Comparison of ENCODE assay signal across 19 cellular contexts in the genomic region with DNA sequence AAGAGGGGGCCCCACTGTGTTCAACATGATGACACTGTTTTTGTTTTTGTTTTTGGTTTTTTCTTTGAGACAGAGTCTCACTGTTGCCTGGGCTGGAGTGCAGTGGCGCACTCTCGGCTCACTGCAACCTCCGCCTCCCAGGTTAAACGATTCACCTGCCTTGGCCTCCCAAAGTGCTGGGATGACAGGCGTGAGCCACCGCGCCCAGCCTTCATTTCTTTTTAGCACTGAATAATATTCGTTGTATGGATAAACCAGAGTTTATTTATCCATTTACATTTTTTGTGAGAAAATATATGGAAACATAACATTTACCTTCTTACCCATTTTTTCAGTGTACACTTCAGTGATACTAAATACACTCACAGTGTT. TPM values are rescaled to one million over a fixed set of nuclear protein-coding genes. Genes with fewer than 3 reads are reported as not detected.
DNase-seq lines count a peak whose midpoint lies in the region; ATAC-seq and TF ChIP-seq lines count a peak whose summit lies in the region.
"Had no signal": no experiment of that assay in that cellular context is flagged by ENCODE, and none has a peak within 500 bp of the region (broad histone marks: within the 10 kb centered on the region; RNA-seq: fewer than 3 reads in every experiment).

No MANE protein-coding gene starts in this region.

- H3K4ac ChIP-seq in neuronal stem cell (ENCODE audit: low read length): no peak overlapping the region

- peaks cover 0 to 13% (median 3%) of the 10 kb centered on the region in 7 donors for H3K9me3 Mint-ChIP-seq in CD4-positive, CD25-positive, alpha-beta regulatory T cell
- peaks cover 8 to 16% (median 13%) of the 10 kb centered on the region in 5 donors for H3K9me3 Mint-ChIP-seq in CD8-positive, alpha-beta memory T cell
- H3K9me3 Mint-ChIP-seq in type B pancreatic cell: peaks cover 10% of the 10 kb centered on the region

- no peak overlapping the region for H3K9ac ChIP-seq in neuronal stem cell (ENCODE audit: low read depth, low read length, poor library complexity)
- H3K9ac ChIP-seq: KMS-11 had no signal

- H4K8ac ChIP-seq in neuronal stem cell (ENCODE audit: low read depth, low read length): no peak overlapping the region

- ATAC-seq in CD4-positive, CD25-positive, alpha-beta regulatory T cell (ENCODE audit: low read depth in 2 of 2): no peak
- ATAC-seq: activated CD8-positive, alpha-beta memory T cell treated with anti-CD3 and anti-CD28 coated beads, Interleukin-2, amount 10 ng/mL, durations not matched to agents 7 days and 5 days; body of pancreas; foreskin keratinocyte; left cardiac atrium; T-helper 17 cell had no signal

- H2AK5ac ChIP-seq in neuronal stem cell (ENCODE audit: low read depth, low read length): no peak overlapping the region

- peaks cover 31 to 77% (median 55%) of the 10 kb centered on the region in 4 donors for H3K4me1 Mint-ChIP-seq in CD4-positive, CD25-positive, alpha-beta regulatory T cell
- H3K4me1 Mint-ChIP-seq in CD8-positive, alpha-beta memory T cell: peaks cover 61 to 76% (median 62%) of the 10 kb centered on the region in 3 donors
- H3K4me1 Mint-ChIP-seq in type B pancreatic cell (ENCODE audit: unreplicated experiment): peaks cover 6% of the 10 kb centered on the region

- H4K91ac ChIP-seq in neuronal stem cell (ENCODE audit: low read depth, low read length, poor library complexity): no peak overlapping the region

- no peak overlapping the region for H3K4me3 ChIP-seq in CD4-positive, CD25-positive, alpha-beta regulatory T cell (ENCODE audit: low read depth, low read length)
- no peak overlapping the region for H3K4me3 ChIP-seq in CD8-positive, alpha-beta memory T cell (ENCODE audit: low read length)
- H3K4me3 ChIP-seq in dorsolateral prefrontal cortex: peak overlapping the region in 1 of 59 donors; percentile 94
- no peak overlapping the region for H3K4me3 ChIP-seq in neuronal stem cell (ENCODE audit: low read length in 2 of 2)
- no peak overlapping the region for H3K4me3 ChIP-seq in testis
- H3K4me3 ChIP-seq: body of pancreas, skin epidermis had no signal

- no peak overlapping the region for H2AFZ ChIP-seq in neuronal stem cell (ENCODE audit: low read length)

- no peak overlapping the region for H2BK12ac ChIP-seq in neuronal stem cell (ENCODE audit: low read length)

- TF ChIP-seq CTCF in dorsolateral prefrontal cortex (IDR thresholded peaks at IDR 0.05 in 54 of 56, conservative IDR thresholded peaks at IDR 0.05 in 2 of 56; ENCODE audit: low read depth in 1 of 56, partially characterized antibody in 56 of 56): no peak
- TF ChIP-seq CTCF in testis (IDR thresholded peaks at IDR 0.05): no peak
- no peak for TF ChIP-seq CTCF in type B pancreatic cell (conservative IDR thresholded peaks at IDR 0.05)

- H3K27ac ChIP-seq in CD4-positive, CD25-positive, alpha-beta regulatory T cell (ENCODE audit: insufficient read depth, low read length, poor library complexity, severe bottlenecking): no peak overlapping the region
- H3K27ac ChIP-seq in CD8-positive, alpha-beta memory T cell (ENCODE audit: low read depth, low read length): no peak overlapping the region
- peak overlapping the region in 30 of 59 donors; percentile 72 to 97 (median 92) for H3K27ac ChIP-seq in dorsolateral prefrontal cortex
- H3K27ac ChIP-seq in neuronal stem cell (replicated peaks; ENCODE audit: low read length): no peak overlapping the region
- H3K27ac ChIP-seq in testis: no peak overlapping the region
- H3K27ac ChIP-seq: foreskin keratinocyte, KMS-11 had no signal

- H3K27ac Mint-ChIP-seq in CD4-positive, CD25-positive, alpha-beta regulatory T cell: peak overlapping the region in 2 of 3 donors; percentile 25 to 63
- H3K27ac Mint-ChIP-seq in CD8-positive, alpha-beta memory T cell: peak overlapping the region; percentile 0 to 85 (median 54)
- H3K27ac Mint-ChIP-seq in type B pancreatic cell: no peak overlapping the region
- H3K27ac Mint-ChIP-seq: T-helper 17 cell had no signal

- no CpG with 5 or more reads among the region's 8 CpGs for WGBS in neuronal stem cell (ENCODE audit: extremely low coverage in 2 of 2, insufficient read length in 2 of 2, insufficient replicate concordance in 1 of 2), 2 donors
- WGBS in testis, 2 donors: 95 to 96% methylated on average over 8 of the region's 8 CpGs

- no peaks in the 10 kb centered on the region for H3K27me3 Mint-ChIP-seq in CD4-positive, CD25-positive, alpha-beta regulatory T cell
- no peaks in the 10 kb centered on the region for H3K27me3 Mint-ChIP-seq in CD8-positive, alpha-beta memory T cell
- no peaks in the 10 kb centered on the region for H3K27me3 Mint-ChIP-seq in type B pancreatic cell
- H3K27me3 Mint-ChIP-seq: activated CD8-positive, alpha-beta memory T cell treated with anti-CD3 and anti-CD28 coated beads, Interleukin-2, amount 10 ng/mL, durations not matched to agents 7 days and 5 days; T-helper 17 cell had no signal

- no peaks in the 10 kb centered on the region for H3K27me3 ChIP-seq in CD4-positive, CD25-positive, alpha-beta regulatory T cell (ENCODE audit: control insufficient read depth, insufficient read depth, low read length)
- H3K27me3 ChIP-seq in CD8-positive, alpha-beta memory T cell (ENCODE audit: insufficient read depth, low read length, poor library complexity, severe bottlenecking): no peaks in the 10 kb centered on the region
- no peaks in the 10 kb centered on the region for H3K27me3 ChIP-seq in dorsolateral prefrontal cortex
- H3K27me3 ChIP-seq in neuronal stem cell (ENCODE audit: control insufficient read depth in 3 of 3, insufficient read depth in 3 of 3, low read depth in 1 of 3, low read length in 3 of 3): peaks cover 0 to 5% (median 0%) of the 10 kb centered on the region in 3 experiments
- no peaks in the 10 kb centered on the region for H3K27me3 ChIP-seq in testis
- H3K27me3 ChIP-seq: body of pancreas, foreskin keratinocyte had no signal

- peaks cover 8 to 10% of the 10 kb centered on the region in 2 experiments for H3K9me3 ChIP-seq in CD4-positive, CD25-positive, alpha-beta regulatory T cell (ENCODE audit: control insufficient read depth in 2 of 2, low read length in 2 of 2)
- H3K9me3 ChIP-seq in CD8-positive, alpha-beta memory T cell (ENCODE audit: low read length): no peaks in the 10 kb centered on the region
- H3K9me3 ChIP-seq in neuronal stem cell (replicated peaks in 1 of 2; ENCODE audit: control insufficient read depth in 2 of 2, insufficient read depth in 1 of 2, low read depth in 1 of 2, low read length in 2 of 2): peaks cover 0 to 14% of the 10 kb centered on the region in 2 donors
- no peaks in the 10 kb centered on the region for H3K9me3 ChIP-seq in testis
- H3K9me3 ChIP-seq: body of pancreas had no signal

- no peak overlapping the region for H3K4me2 ChIP-seq in neuronal stem cell (ENCODE audit: insufficient read depth, low read length, poor library complexity, severe bottlenecking)
- H3K4me2 ChIP-seq: KMS-11 had no signal

- peaks cover 20% of the 10 kb centered on the region for H3K36me3 Mint-ChIP-seq in CD4-positive, CD25-positive, alpha-beta regulatory T cell
- peaks cover 11 to 26% (median 16%) of the 10 kb centered on the region in 3 donors for H3K36me3 Mint-ChIP-seq in CD8-positive, alpha-beta memory T cell
- peaks cover 8% of the 10 kb centered on the region for H3K36me3 Mint-ChIP-seq in type B pancreatic cell

- no peak for DNase-seq in CD4-positive, CD25-positive, alpha-beta regulatory T cell
- DNase-seq in CD8-positive, alpha-beta memory T cell: peak in 1 of 5 donors; percentile 30
- DNase-seq in dorsolateral prefrontal cortex: peak in 3 of 10 donors; percentile 3 to 26 (median 8)
- DNase-seq in neuronal stem cell (ENCODE audit: low spot score): no peak
- no peak for DNase-seq in testis
- no peak for DNase-seq in type B pancreatic cell (ENCODE audit: extremely low spot score, unreplicated experiment)
- no peak for DNase-seq in medulla oblongata (ENCODE audit: extremely low spot score)
- DNase-seq: activated CD8-positive, alpha-beta memory T cell treated with anti-CD3 and anti-CD28 coated beads, Interleukin-2, amount 10 ng/mL, durations not matched to agents 7 days and 5 days; activated naive CD4-positive, alpha-beta T cell; cortex of kidney; foreskin keratinocyte; left cardiac atrium; NCI-H526; SHP77; stimulated activated CD4-positive, alpha-beta T cell treated with anti-CD3 and anti-CD28 coated beads, Interleukin-4, amount 100 ng/mL, for 4 hours; T-helper 17 cell had no signal

- peak overlapping the region; percentile 11 for H2BK5ac ChIP-seq in neuronal stem cell (ENCODE audit: low read length)

- peak overlapping the region in 3 of 4 donors; percentile 39 to 90 (median 59) for H3K4me3 Mint-ChIP-seq in CD4-positive, CD25-positive, alpha-beta regulatory T cell
- peak overlapping the region in 6 of 7 donors; percentile 8 to 37 (median 28) for H3K4me3 Mint-ChIP-seq in CD8-positive, alpha-beta memory T cell
- no peak overlapping the region for H3K4me3 Mint-ChIP-seq in type B pancreatic cell
- H3K4me3 Mint-ChIP-seq: activated CD8-positive, alpha-beta memory T cell treated with anti-CD3 and anti-CD28 coated beads, Interleukin-2, amount 10 ng/mL, durations not matched to agents 7 days and 5 days; T-helper 17 cell had no signal

- POLR2A ChIA-PET in CD8-positive, alpha-beta memory T cell (lab: Charles Lee): no interaction called here

- CTCF ChIA-PET in CD8-positive, alpha-beta memory T cell (lab: Charles Lee): no interaction called here

- peaks cover 47% of the 10 kb centered on the region for H3K4me1 ChIP-seq in CD4-positive, CD25-positive, alpha-beta regulatory T cell (ENCODE audit: control insufficient read depth, insufficient read depth, low read length, poor library complexity, severe bottlenecking)
- H3K4me1 ChIP-seq in CD8-positive, alpha-beta memory T cell (ENCODE audit: insufficient read depth, low read length): peaks cover 51% of the 10 kb centered on the region
- H3K4me1 ChIP-seq in neuronal stem cell (ENCODE audit: control insufficient read depth in 2 of 2, insufficient read depth in 1 of 2, low read depth in 1 of 2, low read length in 2 of 2) (peaks cover 5 to 10% of the 10 kb centered on the region in 2 donors), testis (peaks cover 26% of the 10 kb centered on the region)

- H3K36me3 ChIP-seq in CD4-positive, CD25-positive, alpha-beta regulatory T cell (ENCODE audit: control insufficient read depth, insufficient read depth, low read length): peaks cover 12% of the 10 kb centered on the region
- H3K36me3 ChIP-seq in CD8-positive, alpha-beta memory T cell (ENCODE audit: insufficient read depth, low read length): no peaks in the 10 kb centered on the region
- H3K36me3 ChIP-seq in neuronal stem cell (replicated peaks in 1 of 2; ENCODE audit: control insufficient read depth in 2 of 2, insufficient read depth in 2 of 2, low read length in 2 of 2) (no peaks in the 10 kb centered on the region), testis (ENCODE audit: low read depth, missing control alignments) (no peaks in the 10 kb centered on the region)

- H2BK15ac ChIP-seq in neuronal stem cell (ENCODE audit: low read length): peak overlapping the region; percentile 15

- H3K18ac ChIP-seq in neuronal stem cell (ENCODE audit: low read length): no peak overlapping the region

- no peak overlapping the region for H3K14ac ChIP-seq in neuronal stem cell (ENCODE audit: low read length)

- TF ChIP-seq POLR2A in testis (IDR thresholded peaks at IDR 0.05): no peak

- H2BK120ac ChIP-seq in neuronal stem cell (ENCODE audit: low read depth, low read length): no peak overlapping the region

- intact Hi-C loops in dorsolateral prefrontal cortex (cut with DNase I) (loop anchor here in 1 of 2 donors (10.0 kb wide), 1 partner anchor 55 kb away; no protein-coding TSS in a partner anchor), testis (cut with DNase I; ENCODE audit: low total_unique reads) (no loop called here)

- peaks cover 2% of the 10 kb centered on the region for H3K79me1 ChIP-seq in neuronal stem cell (ENCODE audit: low read depth, low read length)

- H3K23ac ChIP-seq in neuronal stem cell (ENCODE audit: low read depth, low read length, poor library complexity): no peak overlapping the region

RNA-seq across cellular contexts. Expression of a gene that starts 4.2 kb away (rescaled TPM):
- 60.0 TPM for total RNA-seq in CD4-positive, CD25-positive, alpha-beta regulatory T cell
- polyA plus RNA-seq in CD4-positive, CD25-positive, alpha-beta regulatory T cell: 10 to 100 TPM; 64.8 to 89.1 (median 75.3) TPM
- total RNA-seq in CD8-positive, alpha-beta memory T cell: 10 to 100 TPM; 43.2 to 43.6 TPM
- polyA plus RNA-seq in CD8-positive, alpha-beta memory T cell: 66.4 TPM
- total RNA-seq in dorsolateral prefrontal cortex (10 to 100 TPM; 22.5 to 60.7 (median 38.7) TPM), testis (100 to 1,000 TPM; 138 to 147 TPM), type B pancreatic cell (ENCODE audit: low replicate concordance) (17.7 and 22.2 TPM in 2 replicates)
- polyA plus RNA-seq in neuronal stem cell (2013, experiment 1 of 2): 23.2 TPM
- 20.4 TPM for polyA plus RNA-seq in neuronal stem cell (2013, experiment 2 of 2)
- 99.4 TPM for polyA plus RNA-seq in testis (ENCODE audit: insufficient read depth, low read depth, low replicate concordance)

RNA-seq across cellular contexts. Expression of a gene that starts 33.8 kb away (rescaled TPM):
- total RNA-seq in CD4-positive, CD25-positive, alpha-beta regulatory T cell: 144 TPM
- polyA plus RNA-seq in CD4-positive, CD25-positive, alpha-beta regulatory T cell: 100 to 1,000 TPM in 1 of 4 donors, 10 to 100 TPM in 3; 68.5 to 104 (median 73.2) TPM
- 10 to 100 TPM; 59.9 to 62.9 TPM for total RNA-seq in CD8-positive, alpha-beta memory T cell
- 103 TPM for polyA plus RNA-seq in CD8-positive, alpha-beta memory T cell
- total RNA-seq in dorsolateral prefrontal cortex (10 to 100 TPM; 22.7 to 61.9 (median 33.5) TPM), testis (100 to 1,000 TPM; 148 to 152 TPM), type B pancreatic cell (ENCODE audit: low replicate concordance) (19.4 and 21.6 TPM in 2 replicates)
- polyA plus RNA-seq in neuronal stem cell (2013, experiment 1 of 2): 36.0 TPM
- polyA plus RNA-seq in neuronal stem cell (2013, experiment 2 of 2): 35.7 TPM
- 99.3 TPM for polyA plus RNA-seq in testis (ENCODE audit: insufficient read depth, low read depth, low replicate concordance)

RNA-seq across cellular contexts. Expression of a gene that starts 41.8 kb away (rescaled TPM):
- total RNA-seq in CD4-positive, CD25-positive, alpha-beta regulatory T cell: 68.7 TPM
- 100 to 1,000 TPM; 187 to 229 (median 210) TPM for polyA plus RNA-seq in CD4-positive, CD25-positive, alpha-beta regulatory T cell
- 10 to 100 TPM; 11.3 to 12.3 TPM for total RNA-seq in CD8-positive, alpha-beta memory T cell
- polyA plus RNA-seq in CD8-positive, alpha-beta memory T cell: 103 TPM
- total RNA-seq in dorsolateral prefrontal cortex (1 to 10 TPM in 108 of 120 experiments, under 1 TPM in 8, not detected in 4; 0.60 to 8.7 (median 2.7) TPM), testis (100 to 1,000 TPM; 282 to 537 TPM), type B pancreatic cell (ENCODE audit: low replicate concordance) (1.5 and 3.8 TPM in 2 replicates)
- 1.9 TPM for polyA plus RNA-seq in neuronal stem cell (2013, experiment 1 of 2)
- 2.0 TPM for polyA plus RNA-seq in neuronal stem cell (2013, experiment 2 of 2)
- 172 TPM for polyA plus RNA-seq in testis (ENCODE audit: insufficient read depth, low read depth, low replicate concordance)

Comparison
In these comparisons a context has a peak if more than half of its experiments do, and no peak if none do; other contexts are left out.
1. H3K27ac ChIP-seq: peak in dorsolateral prefrontal cortex (30 of 59); none in CD4-positive, CD25-positive, alpha-beta regulatory T cell (single experiment), CD8-positive, alpha-beta memory T cell (single experiment), neuronal stem cell (single experiment) and testis (0 of 2).